In genomic region chr20:11212288-11212687, GRCh38 we compare ENCODE assay signal across 26 cellular contexts.
"Had no signal": no experiment of that assay in that cellular context is flagged by ENCODE, and none has a peak within 500 bp of the region (broad histone marks: within the 10 kb centered on the region; RNA-seq: fewer than 3 reads in every experiment).

No MANE protein-coding gene starts in this region.

- H3K4me3 Mint-ChIP-seq: naive B cell; natural killer cell; stimulated activated naive B cell treated with anti-CD40 and anti-IgM and Interleukin-4, amounts not matched to agents 10 μg/mL and 1 μg/mL and 100 μg/mL, for 72 hours had no signal

- H3K4me1 ChIP-seq: thyroid gland had no signal

- H3K27me3 ChIP-seq: left lung, ovary, stomach, testis, thyroid gland, upper lobe of right lung had no signal

- H3K9me3 ChIP-seq: left lung, lower lobe of right lung, ovary, stomach, testis, thyroid gland, upper lobe of right lung had no signal

- H3K4me3 ChIP-seq: left lung, lower lobe of right lung, ovary, skin epidermis, stomach, testis, thyroid gland, upper lobe of right lung had no signal

- H3K36me3 Mint-ChIP-seq: naive B cell; natural killer cell; stimulated activated naive B cell treated with anti-CD40 and anti-IgM and Interleukin-4, amounts not matched to agents 10 μg/mL and 1 μg/mL and 100 μg/mL, for 72 hours had no signal

- H3K9me3 Mint-ChIP-seq: naive B cell; natural killer cell; stimulated activated naive B cell treated with anti-CD40 and anti-IgM and Interleukin-4, amounts not matched to agents 10 μg/mL and 1 μg/mL and 100 μg/mL, for 72 hours had no signal

- H3K27ac ChIP-seq: left lung, lower lobe of right lung, ovary, skin epidermis, stomach, testis, thyroid gland, upper lobe of right lung had no signal

- DNase-seq: hippocampal formation; kidney glomerular epithelial cell; left cardiac atrium; left lung; lower lobe of right lung; mammary epithelial cell; mesenchymal stem cell; naive B cell; natural killer cell; ovary; retina; right cardiac atrium; stimulated activated CD4-positive, alpha-beta T cell treated with anti-CD3 and anti-CD28 coated beads, Interleukin-12 subunit alpha, Interleukin-12 subunit beta, amount 100 ng/mL, for 4 hours; stimulated activated CD4-positive, alpha-beta T cell treated with anti-CD3 and anti-CD28 coated beads, Interleukin-15, amount 100 ng/mL, for 24 hours; stimulated activated CD4-positive, alpha-beta T cell treated with anti-CD3 and anti-CD28 coated beads, Interleukin-2, amount 100 ng/mL, for 24 hours; stimulated activated CD4-positive, alpha-beta T cell treated with anti-CD3 and anti-CD28 coated beads, Interleukin-4, amount 100 ng/mL, for 1 hour; stimulated activated naive B cell treated with anti-CD40 and anti-IgM and Interleukin-4, amounts not matched to agents 10 μg/mL and 1 μg/mL and 100 μg/mL, for 72 hours; stimulated activated naive CD8-positive, alpha-beta T cell treated with anti-CD3 and anti-CD28 coated beads, Interleukin-15, Interleukin-2, amounts not matched to agents 100 U/mL and 50 U/mL, for 24 hours; stomach; testis; thyroid gland; trophoblast cell; upper lobe of right lung had no signal

- H3K36me3 ChIP-seq: left lung, lower lobe of right lung, ovary, stomach, thyroid gland, upper lobe of right lung had no signal

- ATAC-seq: left cardiac atrium; left lung; lower lobe of right lung; natural killer cell; right cardiac atrium; sciatic nerve; stimulated activated naive B cell treated with anti-CD40 and anti-IgM and Interleukin-4, amounts not matched to agents 10 μg/mL and 1 μg/mL and 100 μg/mL, for 72 hours; stimulated activated naive CD8-positive, alpha-beta T cell treated with anti-CD3 and anti-CD28 coated beads, Interleukin-15, Interleukin-2, amounts not matched to agents 100 U/mL and 50 U/mL, for 24 hours; upper lobe of right lung had no signal

- H3K27ac Mint-ChIP-seq: naive B cell; natural killer cell; progenitor cell of endocrine pancreas; stimulated activated naive B cell treated with anti-CD40 and anti-IgM and Interleukin-4, amounts not matched to agents 10 μg/mL and 1 μg/mL and 100 μg/mL, for 72 hours had no signal
